In genomic region chr20:63025534-63026331, GRCh38 we compare ENCODE assay signal across 11 cellular contexts. TPM values are rescaled to one million over a fixed set of nuclear protein-coding genes. Genes with fewer than 3 reads are reported as not detected.
DNase-seq lines count a peak whose midpoint lies in the region; ATAC-seq, FAIRE-seq and TF ChIP-seq lines count a peak whose summit lies in the region.
"Had no signal": no experiment of that assay in that cellular context is flagged by ENCODE, and none has a peak within 500 bp of the region (broad histone marks: within the 10 kb centered on the region; RNA-seq: fewer than 3 reads in every experiment).

No MANE protein-coding gene starts in this region.

- no peak for DNase-seq in activated naive CD8-positive, alpha-beta T cell treated with anti-CD3 and anti-CD28 coated beads for 36 hours
- DNase-seq in RWPE2 (ENCODE audit: low spot score): peak; percentile 86
- peak; percentile 16 for DNase-seq in stromal cell of bone marrow (ENCODE audit: low read depth)
- no peak for DNase-seq in NCI-H1105 treated with DMSO at 0.1 percent for 48 hours (lab: John Stamatoyannopoulos, UW)
- DNase-seq in COR-L47 (lab: John Stamatoyannopoulos, UW): no peak
- DNase-seq in frontal cortex (ENCODE audit: low spot score in 2 of 2): no peak
- DNase-seq: activated CD4-positive, alpha-beta T cell treated with anti-CD3 and anti-CD28 coated beads for 1 hour; endodermal cell had no signal

- H3K36me3 ChIP-seq in RWPE2 (ENCODE audit: low read depth): no peaks in the 10 kb centered on the region

- peak overlapping the region; percentile 22 for H3K27ac Mint-ChIP-seq in activated naive CD8-positive, alpha-beta T cell
- no peak overlapping the region for H3K27ac Mint-ChIP-seq in activated naive CD8-positive, alpha-beta T cell treated with anti-CD3 and anti-CD28 coated beads for 36 hours
- H3K27ac Mint-ChIP-seq: endodermal cell had no signal

- H3K27ac ChIP-seq in RWPE2 (ENCODE audit: poor library complexity, severe bottlenecking): no peak overlapping the region

- no peaks in the 10 kb centered on the region for H3K9me3 Mint-ChIP-seq in activated naive CD8-positive, alpha-beta T cell (ENCODE audit: low read depth)
- no peaks in the 10 kb centered on the region for H3K9me3 Mint-ChIP-seq in activated naive CD8-positive, alpha-beta T cell treated with anti-CD3 and anti-CD28 coated beads for 36 hours
- H3K9me3 Mint-ChIP-seq: endodermal cell had no signal

- peaks cover 90% of the 10 kb centered on the region for H3K27me3 ChIP-seq in RWPE2 (ENCODE audit: insufficient read depth, poor library complexity, severe bottlenecking)

- H3K4me1 Mint-ChIP-seq in activated naive CD8-positive, alpha-beta T cell (ENCODE audit: low read depth): peaks cover 10% of the 10 kb centered on the region
- peaks cover 10% of the 10 kb centered on the region for H3K4me1 Mint-ChIP-seq in activated naive CD8-positive, alpha-beta T cell treated with anti-CD3 and anti-CD28 coated beads for 36 hours
- H3K4me1 Mint-ChIP-seq: endodermal cell had no signal

- no peaks in the 10 kb centered on the region for H3K9me3 ChIP-seq in RWPE2 (ENCODE audit: severe bottlenecking)

- no peak for TF ChIP-seq CTCF in RWPE2 (IDR thresholded peaks at IDR 0.05; ENCODE audit: poor library complexity, severe bottlenecking)

- H3K4me3 ChIP-seq in RWPE2 (ENCODE audit: severe bottlenecking): no peak overlapping the region

- H3K4me1 ChIP-seq in RWPE2 (ENCODE audit: insufficient read depth, poor library complexity, severe bottlenecking): no peaks in the 10 kb centered on the region

- FAIRE-seq in frontal cortex (lab: Jason Lieb, UNC): no peak

- ATAC-seq in RWPE2 (ENCODE audit: low read depth) (peak; percentile 57), esophagus mucosa (peak; percentile 64)

- peaks cover 3% of the 10 kb centered on the region for H3K27me3 Mint-ChIP-seq in activated naive CD8-positive, alpha-beta T cell
- H3K27me3 Mint-ChIP-seq in activated naive CD8-positive, alpha-beta T cell treated with anti-CD3 and anti-CD28 coated beads for 36 hours: peaks cover 17% of the 10 kb centered on the region

- no peaks in the 10 kb centered on the region for H3K36me3 Mint-ChIP-seq in activated naive CD8-positive, alpha-beta T cell
- no peaks in the 10 kb centered on the region for H3K36me3 Mint-ChIP-seq in activated naive CD8-positive, alpha-beta T cell treated with anti-CD3 and anti-CD28 coated beads for 36 hours

- peak overlapping the region; percentile 47 for H3K4me3 Mint-ChIP-seq in activated naive CD8-positive, alpha-beta T cell
- H3K4me3 Mint-ChIP-seq in activated naive CD8-positive, alpha-beta T cell treated with anti-CD3 and anti-CD28 coated beads for 36 hours: no peak overlapping the region
- H3K4me3 Mint-ChIP-seq: endodermal cell had no signal

RNA-seq across cellular contexts. Expression of gene BHLHE23, which starts 19.0 kb away (rescaled TPM):
- not detected for total RNA-seq in activated naive CD8-positive, alpha-beta T cell treated with anti-CD3 and anti-CD28 coated beads for 36 hours
- total RNA-seq in esophagus mucosa: not detected
- total RNA-seq in frontal cortex: not detected
- total RNA-seq: endodermal cell, M059J had no signal

Comparison
In these comparisons a context has a peak if more than half of its experiments do, and no peak if none do; other contexts are left out.
1. DNase-seq: peak in RWPE2 (single experiment) and stromal cell of bone marrow (single experiment); none in activated naive CD8-positive, alpha-beta T cell treated with anti-CD3 and anti-CD28 coated beads for 36 hours (single experiment), NCI-H1105 treated with DMSO at 0.1 percent for 48 hours (single experiment), COR-L47 (single experiment) and frontal cortex (0 of 2).